Comparison of ENCODE assay signal across 5 cellular contexts in the genomic region with DNA sequence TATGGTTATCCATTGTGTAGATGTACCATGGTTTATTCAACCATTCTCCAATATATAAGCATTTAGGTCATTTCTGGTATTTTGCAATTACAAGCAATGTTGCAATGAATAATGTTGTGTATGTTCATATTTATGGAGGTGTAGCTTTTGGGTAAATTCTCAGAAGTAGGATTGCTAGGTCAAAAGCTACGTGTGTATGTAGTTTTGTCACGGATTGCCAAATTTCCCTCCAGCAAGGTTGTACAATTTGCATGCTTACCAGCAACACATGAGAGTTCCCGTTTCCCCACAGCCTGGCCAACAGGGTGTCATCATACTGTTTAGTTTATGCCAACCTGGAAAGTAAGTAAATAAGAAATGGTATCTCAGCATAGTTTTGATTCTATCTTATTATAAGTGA. TPM values are rescaled to one million over a fixed set of nuclear protein-coding genes. Genes with fewer than 3 reads are reported as not detected.
"Had no signal": no experiment of that assay in that cellular context is flagged by ENCODE, and none has a peak within 500 bp of the region (broad histone marks: within the 10 kb centered on the region; RNA-seq: fewer than 3 reads in every experiment).

No MANE protein-coding gene starts in this region.

- H3K36me3 Mint-ChIP-seq: IgD-negative memory B cell had no signal

- H3K27me3 Mint-ChIP-seq: IgD-negative memory B cell had no signal

- H3K4me1 Mint-ChIP-seq: IgD-negative memory B cell had no signal

- H3K4me3 ChIP-seq: K562 had no signal

- H3K27ac ChIP-seq: HL-60 had no signal

- H3K27ac Mint-ChIP-seq: IgD-negative memory B cell had no signal

- H3K4me3 Mint-ChIP-seq: IgD-negative memory B cell had no signal

- DNase-seq: IMR-90 had no signal

RNA-seq across cellular contexts. Expression of a gene that starts 36.3 kb away (rescaled TPM):
- total RNA-seq: HepG2, IMR-90, K562 had no signal
- polyA plus RNA-seq: HepG2, IgD-negative memory B cell, IMR-90, K562 had no signal
